In genomic region chr12:94648578-94648977, GRCh38 we compare ENCODE assay signal across 11 cellular contexts. TPM values are rescaled to one million over a fixed set of nuclear protein-coding genes. Genes with fewer than 3 reads are reported as not detected.
DNase-seq lines count a peak whose midpoint lies in the region; ATAC-seq, FAIRE-seq and TF ChIP-seq lines count a peak whose summit lies in the region.
"Had no signal": no experiment of that assay in that cellular context is flagged by ENCODE, and none has a peak within 500 bp of the region (broad histone marks: within the 10 kb centered on the region; RNA-seq: fewer than 3 reads in every experiment).

No MANE protein-coding gene starts in this region.

- no peak overlapping the region for H2AFZ ChIP-seq in HepG2 (ENCODE audit: low read length)

- no peaks in the 10 kb centered on the region for H3K36me3 Mint-ChIP-seq in effector memory CD8-positive, alpha-beta T cell (ENCODE audit: insufficient read depth)
- H3K36me3 Mint-ChIP-seq in natural killer cell treated with Interleukin-12 subunit alpha and Interleukin-12 subunit beta and Interleukin-15 and Interleukin-18, amount 100 ng/mL, for 72 hours, result no peaks in the 10 kb centered on the region
- no peaks in the 10 kb centered on the region for H3K36me3 Mint-ChIP-seq in HFFc6 (ENCODE audit: low read depth)

- H3K9me3 ChIP-seq in right lobe of liver (no peaks in the 10 kb centered on the region), HepG2 (ENCODE audit: low read length) (no peaks in the 10 kb centered on the region)
- H3K9me3 ChIP-seq: gastroesophageal sphincter had no signal

- POLR2A ChIA-PET in HepG2 (lab: Yijun Ruan, JAX), result no interaction called here

- no peak for TF ChIP-seq POLR2A in right lobe of liver (IDR thresholded peaks at IDR 0.05)
- no peak for TF ChIP-seq POLR2A in HepG2 (IDR thresholded peaks at IDR 0.05; ENCODE audit: insufficient read depth in 1 of 2, low read depth in 2 of 2, low read length in 2 of 2)

- no peak for TF ChIP-seq RAD21 in HepG2 (CRISPR knock-in tag; IDR thresholded peaks at IDR 0.05)

- BruUV-seq in HepG2 (replicated peaks; lab: Mats Ljungman, UMichigan), result no TSS peak

- no peak overlapping the region for H3K4me2 ChIP-seq in HepG2 (ENCODE audit: low read depth, low read length)

- H3K36me3 ChIP-seq in right lobe of liver (no peaks in the 10 kb centered on the region), HepG2 (replicated peaks in 1 of 2; ENCODE audit: control insufficient read depth in 1 of 2, insufficient read depth in 2 of 2, low read length in 2 of 2) (no peaks in the 10 kb centered on the region)

- H3K27me3 Mint-ChIP-seq in effector memory CD8-positive, alpha-beta T cell, result peaks cover 4 to 23% of the 10 kb centered on the region in 2 donors
- no peaks in the 10 kb centered on the region for H3K27me3 Mint-ChIP-seq in natural killer cell treated with Interleukin-12 subunit alpha and Interleukin-12 subunit beta and Interleukin-15 and Interleukin-18, amount 100 ng/mL, for 72 hours
- peaks cover 27% of the 10 kb centered on the region for H3K27me3 Mint-ChIP-seq in HFFc6 (ENCODE audit: insufficient read depth)

- H4K20me1 ChIP-seq in HepG2 (ENCODE audit: insufficient read depth, low read length), result no peaks in the 10 kb centered on the region

- H3K27ac ChIP-seq in right lobe of liver, result peak overlapping the region in 1 of 3 donors; percentile 93
- H3K27ac ChIP-seq in HepG2 (ENCODE audit: extremely low read length, insufficient read depth, low read length), result no peak overlapping the region

- H3K27ac Mint-ChIP-seq in effector memory CD8-positive, alpha-beta T cell, result no peak overlapping the region
- peak overlapping the region; percentile 9 to 63 for H3K27ac Mint-ChIP-seq in natural killer cell treated with Interleukin-12 subunit alpha and Interleukin-12 subunit beta and Interleukin-15 and Interleukin-18, amount 100 ng/mL, for 72 hours
- no peak overlapping the region for H3K27ac Mint-ChIP-seq in HFFc6
- H3K27ac Mint-ChIP-seq: activated CD4-positive, alpha-beta T cell treated with anti-CD3 and anti-CD28 coated beads for 36 hours had no signal

- FAIRE-seq in HepG2 (lab: Jason Lieb, UNC), result no peak

- no peaks in the 10 kb centered on the region for H3K79me2 ChIP-seq in HepG2 (ENCODE audit: insufficient read depth, low read length)

- H3K9ac ChIP-seq in HepG2 (ENCODE audit: insufficient read depth, low read depth, low read length), result no peak overlapping the region

- ATAC-seq in right lobe of liver (no peak), HepG2 (no peak)
- ATAC-seq in effector memory CD8-positive, alpha-beta T cell (replicated peaks), result no peak
- ATAC-seq in natural killer cell treated with Interleukin-12 subunit alpha and Interleukin-12 subunit beta and Interleukin-15 and Interleukin-18, amount 100 ng/mL, for 72 hours, result no peak
- ATAC-seq: activated CD4-positive, alpha-beta T cell treated with anti-CD3 and anti-CD28 coated beads for 36 hours had no signal

- intact Hi-C loops in right lobe of liver (cut with DNase I), result no loop called here
- intact Hi-C loops in HepG2 (cut with micrococcal nuclease; ENCODE audit: unreplicated experiment), result no loop called here

- TF ChIP-seq CTCF in right lobe of liver (IDR thresholded peaks at IDR 0.05) (no peak), HepG2 (CRISPR knock-in tag; IDR thresholded peaks at IDR 0.05) (no peak), HFFc6 (IDR thresholded peaks at IDR 0.05) (no peak)

- peak overlapping the region; percentile 52 to 70 (median 67) for H3K4me3 ChIP-seq in right lobe of liver
- no peak overlapping the region for H3K4me3 ChIP-seq in HepG2 (replicated peaks in 1 of 3; ENCODE audit: insufficient read depth in 1 of 3, low read depth in 2 of 3, low read length in 3 of 3)

- in situ Hi-C loops in HepG2 (cut with HindIII; ENCODE audit: extremely low pct_ligation_motif_present, low pct_unique_long_range_greater_than_20kb), result no loop called here

- H3K4me3 Mint-ChIP-seq in effector memory CD8-positive, alpha-beta T cell, result peak overlapping the region; percentile 91 to 92
- H3K4me3 Mint-ChIP-seq in natural killer cell treated with Interleukin-12 subunit alpha and Interleukin-12 subunit beta and Interleukin-15 and Interleukin-18, amount 100 ng/mL, for 72 hours, result peak overlapping the region; percentile 80
- no peak overlapping the region for H3K4me3 Mint-ChIP-seq in HFFc6

- DNase-seq in right lobe of liver (no peak), HepG2 (ENCODE audit: low spot score) (no peak), activated gamma-delta T cell treated with Interleukin-2 at 50 U/mL for 16 hours (no peak), dedifferentiated amniotic fluid mesenchymal stem cell (ENCODE audit: extremely low spot score) (no peak), HFFc6 (no peak), cerebellum (ENCODE audit: low spot score) (no peak)
- no peak for DNase-seq in effector memory CD8-positive, alpha-beta T cell
- no peak for DNase-seq in natural killer cell treated with Interleukin-12 subunit alpha and Interleukin-12 subunit beta and Interleukin-15 and Interleukin-18, amount 100 ng/mL, for 72 hours (ENCODE audit: low spot score)
- DNase-seq: activated CD4-positive, alpha-beta T cell treated with anti-CD3 and anti-CD28 coated beads for 36 hours; stimulated activated CD4-positive, alpha-beta T cell treated with anti-CD3 and anti-CD28 coated beads, Interleukin-2, amount 100 ng/mL, for 48 hours had no signal

- H3K4me1 ChIP-seq in right lobe of liver (peaks cover 0 to 13% (median 0%) of the 10 kb centered on the region in 4 donors), HepG2 (ENCODE audit: insufficient read depth, low read length) (0 out of 2 replicates have a peak, but pooled peaks cover 6% of the 10 kb centered on the region)

- WGBS in right lobe of liver (ENCODE audit: insufficient coverage, low coverage, low lambda C conversion rate, missing lambda C conversion rate), result 63% methylated on average over 4 of the region's 4 CpGs
- 55% methylated on average over 4 of the region's 4 CpGs for WGBS in HepG2 (ENCODE audit: low lambda C conversion rate)

- TF ChIP-seq EP300 in HepG2 (IDR thresholded peaks at IDR 0.05; ENCODE audit: low read depth in 2 of 2, low read length in 2 of 2), result no peak
- TF ChIP-seq EP300 in HepG2 (CRISPR knock-in tag; IDR thresholded peaks at IDR 0.05; ENCODE audit: borderline replicate concordance), result no peak

- H3K4me1 Mint-ChIP-seq in effector memory CD8-positive, alpha-beta T cell (ENCODE audit: low read depth in 2 of 2), result peaks cover 25 to 46% of the 10 kb centered on the region in 2 donors
- peaks cover 45 to 49% of the 10 kb centered on the region in 2 donors for H3K4me1 Mint-ChIP-seq in natural killer cell treated with Interleukin-12 subunit alpha and Interleukin-12 subunit beta and Interleukin-15 and Interleukin-18, amount 100 ng/mL, for 72 hours (ENCODE audit: low read depth in 2 of 2)
- H3K4me1 Mint-ChIP-seq in HFFc6 (ENCODE audit: low read depth), result peaks cover 16% of the 10 kb centered on the region

- CTCF ChIA-PET in HepG2 (lab: Yijun Ruan, JAX; ENCODE audit: low intra/inter-chr PET ratio, low total read pairs), result no interaction called here

- H3K27me3 ChIP-seq in right lobe of liver, result no peaks in the 10 kb centered on the region
- peaks cover 5 to 30% of the 10 kb centered on the region in 2 experiments for H3K27me3 ChIP-seq in HepG2 (ENCODE audit: control insufficient read depth in 1 of 2, insufficient read depth in 2 of 2, low read length in 2 of 2)
- H3K27me3 ChIP-seq: gastroesophageal sphincter had no signal

- no peaks in the 10 kb centered on the region for H3K9me3 Mint-ChIP-seq in effector memory CD8-positive, alpha-beta T cell
- no peaks in the 10 kb centered on the region for H3K9me3 Mint-ChIP-seq in natural killer cell treated with Interleukin-12 subunit alpha and Interleukin-12 subunit beta and Interleukin-15 and Interleukin-18, amount 100 ng/mL, for 72 hours
- no peaks in the 10 kb centered on the region for H3K9me3 Mint-ChIP-seq in HFFc6

TF ChIP-seq in HepG2, 621 proteins besides CTCF, POLR2A, EP300 and RAD21 (continues in another document):
- TF ChIP-seq YEATS2 (CRISPR knock-in tag; IDR thresholded peaks at IDR 0.05; ENCODE audit: borderline replicate concordance), result no peak

RNA-seq across cellular contexts. Expression of gene TMCC3, which starts 1.8 kb away (rescaled TPM):
- 1 to 10 TPM; 2.1 to 6.2 (median 3.2) TPM for total RNA-seq in right lobe of liver
- not detected in 2 replicates for total RNA-seq in HepG2 (2016; rRNA removed; fragmentation: Illumina TruSeq; extraction: Trizol)
- not detected in 2 replicates for total RNA-seq in HepG2 (2016; cell fraction: cytosol; rRNA removed; fragmentation: Illumina TruSeq; extraction: Trizol; ENCODE audit: low read depth)
- total RNA-seq in HepG2 (2016; cell fraction: insoluble cytoplasmic fraction; rRNA removed; fragmentation: Illumina TruSeq; extraction: Trizol), result not detected in 2 replicates
- not detected in 2 replicates for total RNA-seq in HepG2 (2016; cell fraction: membrane; rRNA removed; fragmentation: Illumina TruSeq; extraction: Trizol)
- total RNA-seq in HepG2 (2016; cell fraction: nucleus; rRNA removed; fragmentation: Illumina TruSeq; extraction: Trizol), result not detected in 2 replicates
- not detected in 2 replicates for polyA plus RNA-seq in HepG2 (2011; rRNA removed)
- polyA plus RNA-seq in HepG2 (2011; cell fraction: cytosol; rRNA removed), result 0.01 TPM in 1 of 2 replicates, not detected in the other
- not detected in 2 replicates for polyA plus RNA-seq in HepG2 (2011; cell fraction: nucleus; rRNA removed)
- not detected in 2 replicates for polyA plus RNA-seq in HepG2 (2012)
- polyA plus RNA-seq in HepG2 (2016; cell fraction: cytosol; fragmentation: Illumina TruSeq; extraction: Trizol; ENCODE audit: low read depth), result not detected in 2 replicates
- not detected in 2 replicates for polyA plus RNA-seq in HepG2 (2016; cell fraction: insoluble cytoplasmic fraction; fragmentation: Illumina TruSeq; extraction: Trizol; ENCODE audit: low read depth)
- not detected in 2 replicates for polyA plus RNA-seq in HepG2 (2016; cell fraction: membrane; fragmentation: Illumina TruSeq; extraction: Trizol; ENCODE audit: low read depth)
- polyA plus RNA-seq in HepG2 (2016; cell fraction: nucleus; fragmentation: Illumina TruSeq; extraction: Trizol; ENCODE audit: insufficient read depth, low read depth), result not detected in 2 replicates
- polyA minus RNA-seq in HepG2 (2011; rRNA and poly(A)+ RNA removed; ENCODE audit: low replicate concordance), result 0.23 TPM in 1 of 2 replicates, not detected in the other
- not detected in 2 replicates for polyA minus RNA-seq in HepG2 (2011; cell fraction: cytosol; rRNA and poly(A)+ RNA removed)
- polyA minus RNA-seq in HepG2 (2011; cell fraction: nucleus; rRNA and poly(A)+ RNA removed), result not detected in 2 replicates
- total RNA-seq in natural killer cell treated with Interleukin-12 subunit alpha and Interleukin-12 subunit beta and Interleukin-15 and Interleukin-18, amount 100 ng/mL, for 72 hours, result 1 to 10 TPM; 1.8 to 3.5 TPM
- not detected for total RNA-seq in HFFc6 (2021; fragmentation: NEBNext Ultra II Directional; extraction: Animal tissue kit (Norgen Biotek cat#: 25700))
- total RNA-seq in cerebellum, result 14.2 TPM

Comparison
In these comparisons a context has a peak if more than half of its experiments do, and no peak if none do; other contexts are left out.
1. H3K4me3 ChIP-seq: peak in right lobe of liver (3 of 3); none in HepG2 (0 of 3).
2. H3K27ac Mint-ChIP-seq: peak in natural killer cell treated with Interleukin-12 subunit alpha and Interleukin-12 subunit beta and Interleukin-15 and Interleukin-18, amount 100 ng/mL, for 72 hours (2 of 2); none in effector memory CD8-positive, alpha-beta T cell (0 of 2) and HFFc6 (single experiment).